26 cellular contexts compared by ENCODE assay signal in genomic region chr4:158443731-158444130, GRCh38.
"Had no signal": no experiment of that assay in that cellular context is flagged by ENCODE, and none has a peak within 500 bp of the region (broad histone marks: within the 10 kb centered on the region; RNA-seq: fewer than 3 reads in every experiment).

No MANE protein-coding gene starts in this region.

- H3K27me3 Mint-ChIP-seq: naive B cell; stimulated activated naive B cell treated with anti-CD40 and anti-IgM and Interleukin-4, amounts not matched to agents 10 μg/mL and 1 μg/mL and 100 μg/mL, for 72 hours had no signal

- H3K4me2 ChIP-seq: hepatocyte had no signal

- H3K27me3 ChIP-seq: hepatocyte, left lung, ovary, right atrium auricular region, right lobe of liver, stomach, testis, thyroid gland, transverse colon, upper lobe of left lung, vagina had no signal

- H3K4me3 ChIP-seq: hepatocyte, left lung, lower lobe of right lung, ovary, right atrium auricular region, right lobe of liver, skin epidermis, stomach, testis, thyroid gland, transverse colon, upper lobe of left lung, vagina had no signal

- H3K27ac ChIP-seq: hepatocyte, left lung, lower lobe of right lung, ovary, right atrium auricular region, right lobe of liver, skin epidermis, stomach, testis, thyroid gland, transverse colon, upper lobe of left lung, vagina had no signal

- H3K4me1 Mint-ChIP-seq: mesothelial cell of epicardium; naive B cell; natural killer cell; stimulated activated naive B cell treated with anti-CD40 and anti-IgM and Interleukin-4, amounts not matched to agents 10 μg/mL and 1 μg/mL and 100 μg/mL, for 72 hours had no signal

- H3K79me2 ChIP-seq: hepatocyte had no signal

- H3K4me3 Mint-ChIP-seq: mesothelial cell of epicardium; naive B cell; natural killer cell; stimulated activated naive B cell treated with anti-CD40 and anti-IgM and Interleukin-4, amounts not matched to agents 10 μg/mL and 1 μg/mL and 100 μg/mL, for 72 hours had no signal

- H3K36me3 Mint-ChIP-seq: mesothelial cell of epicardium; naive B cell; natural killer cell; stimulated activated naive B cell treated with anti-CD40 and anti-IgM and Interleukin-4, amounts not matched to agents 10 μg/mL and 1 μg/mL and 100 μg/mL, for 72 hours had no signal

- H3K36me3 ChIP-seq: left lung, lower lobe of right lung, ovary, right atrium auricular region, right lobe of liver, stomach, thyroid gland, transverse colon, upper lobe of left lung, vagina had no signal

- H3K9me3 ChIP-seq: lower lobe of right lung, ovary, right atrium auricular region, right lobe of liver, testis, thyroid gland, transverse colon, upper lobe of left lung, vagina had no signal

- H3K27ac Mint-ChIP-seq: mesothelial cell of epicardium; naive B cell; natural killer cell; progenitor cell of endocrine pancreas; stimulated activated naive B cell treated with anti-CD40 and anti-IgM and Interleukin-4, amounts not matched to agents 10 μg/mL and 1 μg/mL and 100 μg/mL, for 72 hours had no signal

- H3K4me1 ChIP-seq: left lung, lower lobe of right lung, right atrium auricular region, right lobe of liver, stomach, testis, thyroid gland, transverse colon, upper lobe of left lung, vagina had no signal

- H2AFZ ChIP-seq: hepatocyte had no signal

- DNase-seq: kidney; left colon; left lung; lower lobe of right lung; mesendoderm; naive B cell; natural killer cell; ovary; right lobe of liver; stimulated activated CD4-positive, alpha-beta T cell treated with anti-CD3 and anti-CD28 coated beads, Interleukin-12 subunit alpha, Interleukin-12 subunit beta, amount 100 ng/mL, for 4 hours; stimulated activated CD4-positive, alpha-beta T cell treated with anti-CD3 and anti-CD28 coated beads, Interleukin-15, amount 100 ng/mL, for 24 hours; stimulated activated CD4-positive, alpha-beta T cell treated with anti-CD3 and anti-CD28 coated beads, Interleukin-2, amount 100 ng/mL, for 24 hours; stimulated activated CD4-positive, alpha-beta T cell treated with anti-CD3 and anti-CD28 coated beads, Interleukin-4, amount 100 ng/mL, for 1 hour; stimulated activated naive B cell treated with anti-CD40 and anti-IgM and Interleukin-4, amounts not matched to agents 10 μg/mL and 1 μg/mL and 100 μg/mL, for 72 hours; stimulated activated naive CD8-positive, alpha-beta T cell treated with anti-CD3 and anti-CD28 coated beads, Interleukin-15, Interleukin-2, amounts not matched to agents 100 U/mL and 50 U/mL, for 24 hours; stomach; testis; thyroid gland; transverse colon; upper lobe of left lung had no signal

- ATAC-seq: left colon; left lung; lower lobe of right lung; natural killer cell; right lobe of liver; stimulated activated naive B cell treated with anti-CD40 and anti-IgM and Interleukin-4, amounts not matched to agents 10 μg/mL and 1 μg/mL and 100 μg/mL, for 72 hours; stimulated activated naive CD8-positive, alpha-beta T cell treated with anti-CD3 and anti-CD28 coated beads, Interleukin-15, Interleukin-2, amounts not matched to agents 100 U/mL and 50 U/mL, for 24 hours had no signal
